In genomic region chr5:175627739-175628138, GRCh38 we compare ENCODE assay signal across 21 cellular contexts. TPM values are rescaled to one million over a fixed set of nuclear protein-coding genes. Genes with fewer than 3 reads are reported as not detected.
DNase-seq lines count a peak whose midpoint lies in the region; ATAC-seq lines count a peak whose summit lies in the region.
"Had no signal": no experiment of that assay in that cellular context is flagged by ENCODE, and none has a peak within 500 bp of the region (broad histone marks: within the 10 kb centered on the region; RNA-seq: fewer than 3 reads in every experiment).

No MANE protein-coding gene starts in this region.

- H3K9me3 ChIP-seq in neuronal stem cell (replicated peaks in 1 of 2; ENCODE audit: control insufficient read depth in 2 of 2, insufficient read depth in 1 of 2, low read depth in 1 of 2, low read length in 2 of 2) = peaks cover 3% of the 10 kb centered on the region in 2 donors
- H3K9me3 ChIP-seq: BE2C had no signal

- H3K4me3 ChIP-seq in neuronal stem cell (ENCODE audit: low read length in 2 of 2) = no peak overlapping the region
- H3K4me3 ChIP-seq: A549; BLaER1 treated with 17β-estradiol and CSF1 and Interleukin-3, amounts not matched to agents 10 nM and 100 nM; GM23248 had no signal

- peaks cover 0 to 9% (median 0%) of the 10 kb centered on the region in 3 experiments for H3K27me3 ChIP-seq in neuronal stem cell (ENCODE audit: control insufficient read depth in 3 of 3, insufficient read depth in 3 of 3, low read depth in 1 of 3, low read length in 3 of 3)
- H3K27me3 ChIP-seq: BE2C; BLaER1 treated with 17β-estradiol and CSF1 and Interleukin-3, amounts not matched to agents 10 nM and 100 nM had no signal

- no peak overlapping the region for H2AFZ ChIP-seq in neuronal stem cell (ENCODE audit: low read length)
- H2AFZ ChIP-seq: GM23248 had no signal

- no peak overlapping the region for H4K8ac ChIP-seq in neuronal stem cell (ENCODE audit: low read depth, low read length)

- H3K23ac ChIP-seq in neuronal stem cell (ENCODE audit: low read depth, low read length, poor library complexity) = no peak overlapping the region

- H3K36me3 Mint-ChIP-seq in activated naive CD4-positive, alpha-beta T cell treated with anti-CD3 and anti-CD28 coated beads, Interleukin-2, amount 50 U/mL, for 72 hours = peaks cover 22 to 31% of the 10 kb centered on the region in 2 donors
- H3K36me3 Mint-ChIP-seq in activated naive CD4-positive, alpha-beta T cell treated with anti-CD3 and anti-CD28 coated beads, Interleukin-2, amount 10 ng/mL, durations not matched to agents 7 days and 5 days = peaks cover 7% of the 10 kb centered on the region

- no peak overlapping the region for H2AK5ac ChIP-seq in neuronal stem cell (ENCODE audit: low read depth, low read length)

- H3K79me1 ChIP-seq in neuronal stem cell (ENCODE audit: low read depth, low read length) = no peaks in the 10 kb centered on the region

- CTCF ChIA-PET in activated naive CD4-positive, alpha-beta T cell treated with anti-CD3 and anti-CD28 coated beads, Interleukin-2, amount 10 ng/mL, durations not matched to agents 7 days and 5 days (lab: Charles Lee) = no interaction called here

- H3K36me3 ChIP-seq in neuronal stem cell (replicated peaks in 1 of 2; ENCODE audit: control insufficient read depth in 2 of 2, insufficient read depth in 2 of 2, low read length in 2 of 2) = no peaks in the 10 kb centered on the region
- H3K36me3 ChIP-seq: BE2C; BLaER1 treated with 17β-estradiol and CSF1 and Interleukin-3, amounts not matched to agents 10 nM and 100 nM had no signal

- DNase-seq in activated naive CD4-positive, alpha-beta T cell treated with anti-CD3 and anti-CD28 coated beads, Interleukin-2, amount 50 U/mL, for 72 hours (ENCODE audit: low spot score in 2 of 2) = no peak
- DNase-seq in activated naive CD4-positive, alpha-beta T cell treated with anti-CD3 and anti-CD28 coated beads, Interleukin-2, amount 10 ng/mL, durations not matched to agents 7 days and 5 days = no peak
- DNase-seq in left kidney (ENCODE audit: low read depth, low spot score) (peak; percentile 12), neuronal stem cell (ENCODE audit: low spot score) (no peak), NCI-H226 (no peak)
- DNase-seq: 8988T; ACHN; AML-193; BE2C; CD4-positive, alpha-beta T cell; CD8-positive, alpha-beta memory T cell; DMS 273 treated with DMSO at 0.1 percent for 48 hours; DND-41; GM23248; H7; HCEC 1CT had no signal

- H3K4ac ChIP-seq in neuronal stem cell (ENCODE audit: low read length) = no peak overlapping the region

- peak overlapping the region; percentile 30 to 54 for H3K27ac Mint-ChIP-seq in activated naive CD4-positive, alpha-beta T cell treated with anti-CD3 and anti-CD28 coated beads, Interleukin-2, amount 50 U/mL, for 72 hours
- H3K27ac Mint-ChIP-seq in activated naive CD4-positive, alpha-beta T cell treated with anti-CD3 and anti-CD28 coated beads, Interleukin-2, amount 10 ng/mL, durations not matched to agents 7 days and 5 days = no peak overlapping the region
- H3K27ac Mint-ChIP-seq: CD14-positive monocyte; CD4-positive, alpha-beta T cell; CD8-positive, alpha-beta memory T cell had no signal

- H3K18ac ChIP-seq in neuronal stem cell (ENCODE audit: low read length) = peak overlapping the region; percentile 32

- H3K27ac ChIP-seq in neuronal stem cell (replicated peaks; ENCODE audit: low read length) = no peak overlapping the region
- H3K27ac ChIP-seq: A549; BLaER1 treated with 17β-estradiol and CSF1 and Interleukin-3, amounts not matched to agents 10 nM and 100 nM; GM23248 had no signal

- whole genome bisulfite sequencing in neuronal stem cell (ENCODE audit: extremely low coverage in 2 of 2, insufficient read length in 2 of 2, insufficient replicate concordance in 1 of 2), 2 donors = no CpG with 5 or more reads among the region's 4 CpGs

- no peak overlapping the region for H3K9ac ChIP-seq in neuronal stem cell (ENCODE audit: low read depth, low read length, poor library complexity)
- H3K9ac ChIP-seq: BLaER1 treated with 17β-estradiol and CSF1 and Interleukin-3, amounts not matched to agents 10 nM and 100 nM; GM23248 had no signal

- H3K4me3 Mint-ChIP-seq in activated naive CD4-positive, alpha-beta T cell treated with anti-CD3 and anti-CD28 coated beads, Interleukin-2, amount 10 ng/mL, durations not matched to agents 7 days and 5 days = no peak overlapping the region
- H3K4me3 Mint-ChIP-seq: CD14-positive monocyte; CD4-positive, alpha-beta T cell; CD8-positive, alpha-beta memory T cell had no signal

- H2BK15ac ChIP-seq in neuronal stem cell (ENCODE audit: low read length) = no peak overlapping the region

- no peak for ATAC-seq in activated naive CD4-positive, alpha-beta T cell treated with anti-CD3 and anti-CD28 coated beads, Interleukin-2, amount 50 U/mL, for 72 hours
- ATAC-seq in GM21360 (IDR thresholded peaks at IDR 0.05; ENCODE audit: unreplicated experiment) = no peak
- no peak for ATAC-seq in HG02763 (IDR thresholded peaks at IDR 0.05; ENCODE audit: unreplicated experiment)
- ATAC-seq: A549 had no signal

- H4K91ac ChIP-seq in neuronal stem cell (ENCODE audit: low read depth, low read length, poor library complexity) = no peak overlapping the region

- H3K27me3 Mint-ChIP-seq in activated naive CD4-positive, alpha-beta T cell treated with anti-CD3 and anti-CD28 coated beads, Interleukin-2, amount 10 ng/mL, durations not matched to agents 7 days and 5 days = peaks cover 25% of the 10 kb centered on the region
- H3K27me3 Mint-ChIP-seq: CD4-positive, alpha-beta T cell had no signal

- no peak overlapping the region for H2BK5ac ChIP-seq in neuronal stem cell (ENCODE audit: low read length)

- H3K4me2 ChIP-seq in neuronal stem cell (ENCODE audit: insufficient read depth, low read length, poor library complexity, severe bottlenecking) = no peak overlapping the region
- H3K4me2 ChIP-seq: A549 had no signal

- H2BK12ac ChIP-seq in neuronal stem cell (ENCODE audit: low read length) = no peak overlapping the region

- peaks cover 18 to 19% of the 10 kb centered on the region in 2 donors for H3K9me3 Mint-ChIP-seq in activated naive CD4-positive, alpha-beta T cell treated with anti-CD3 and anti-CD28 coated beads, Interleukin-2, amount 50 U/mL, for 72 hours
- H3K9me3 Mint-ChIP-seq in activated naive CD4-positive, alpha-beta T cell treated with anti-CD3 and anti-CD28 coated beads, Interleukin-2, amount 10 ng/mL, durations not matched to agents 7 days and 5 days = peaks cover 27% of the 10 kb centered on the region

- no peak overlapping the region for H2BK120ac ChIP-seq in neuronal stem cell (ENCODE audit: low read depth, low read length)

- H3K4me1 ChIP-seq in neuronal stem cell (ENCODE audit: control insufficient read depth in 2 of 2, insufficient read depth in 1 of 2, low read depth in 1 of 2, low read length in 2 of 2) = no peaks in the 10 kb centered on the region
- H3K4me1 ChIP-seq: A549; BE2C; BLaER1 treated with 17β-estradiol and CSF1 and Interleukin-3, amounts not matched to agents 10 nM and 100 nM had no signal

- no peaks in the 10 kb centered on the region for H3K4me1 Mint-ChIP-seq in activated naive CD4-positive, alpha-beta T cell treated with anti-CD3 and anti-CD28 coated beads, Interleukin-2, amount 10 ng/mL, durations not matched to agents 7 days and 5 days
- H3K4me1 Mint-ChIP-seq: CD8-positive, alpha-beta memory T cell had no signal

- H3K14ac ChIP-seq in neuronal stem cell (ENCODE audit: low read length) = no peak overlapping the region

RNA-seq across cellular contexts. Expression of gene HRH2, which starts 30.1 kb away (rescaled TPM):
- 10 to 100 TPM; 13.7 to 28.8 TPM for total RNA-seq in activated naive CD4-positive, alpha-beta T cell treated with anti-CD3 and anti-CD28 coated beads, Interleukin-2, amount 50 U/mL, for 72 hours
- 0.59 TPM for polyA plus RNA-seq in neuronal stem cell (2013, experiment 1 of 2)
- polyA plus RNA-seq in neuronal stem cell (2013, experiment 2 of 2) = 0.62 TPM
- total RNA-seq: GM23248 had no signal
- polyA plus RNA-seq: GM23248 had no signal
